ENCODE assay signal across 1 cellular context in genomic region chr9:69229367-69229766, GRCh38.
TF ChIP-seq lines count a peak whose summit lies in the region.

No MANE protein-coding gene starts in this region.

TF ChIP-seq in GM23338, 12 proteins besides CTCF, POLR2A, EP300 and RAD21 (continued from another document):
- no peak for TF ChIP-seq REST (IDR thresholded peaks at IDR 0.05; ENCODE audit: unreplicated experiment)
- TF ChIP-seq EZH2phosphoT487 (IDR thresholded peaks at IDR 0.05; ENCODE audit: unreplicated experiment), result no peak
